15 cellular contexts compared by ENCODE assay signal in genomic region chr2:60839126-60839813, GRCh38. TPM values are rescaled to one million over a fixed set of nuclear protein-coding genes. Genes with fewer than 3 reads are reported as not detected.
DNase-seq lines count a peak whose midpoint lies in the region; ATAC-seq and TF ChIP-seq lines count a peak whose summit lies in the region.
"Had no signal": no experiment of that assay in that cellular context is flagged by ENCODE, and none has a peak within 500 bp of the region (broad histone marks: within the 10 kb centered on the region; RNA-seq: fewer than 3 reads in every experiment).

No MANE protein-coding gene starts in this region.

- DNase-seq in GM13976 (ENCODE audit: low spot score): peak; percentile 49
- DNase-seq in activated B cell treated with CpG ODN at 0.5 μM for 24 hours: no peak
- no peak for DNase-seq in Calu3
- DNase-seq in pons (ENCODE audit: low spot score): no peak
- no peak for DNase-seq in heart right ventricle
- DNase-seq in NCI-H2196 (lab: John Stamatoyannopoulos, UW; ENCODE audit: unreplicated experiment): no peak
- DNase-seq: activated CD8-positive, alpha-beta memory T cell treated with anti-CD3 and anti-CD28 coated beads, Interleukin-2, amount 10 ng/mL, durations not matched to agents 7 days and 5 days; GOT3; NCI-H1048; SHP77; substantia nigra had no signal

- no TSS peak for BruUV-seq in Calu3 (replicated peaks; lab: Mats Ljungman, UMichigan)

- no peaks in the 10 kb centered on the region for H3K36me3 Mint-ChIP-seq in activated B cell treated with CpG ODN at 0.5 μM for 24 hours (ENCODE audit: low read depth)
- H3K36me3 Mint-ChIP-seq in Calu3 (ENCODE audit: insufficient read depth, unreplicated experiment): peaks cover 5% of the 10 kb centered on the region
- H3K36me3 Mint-ChIP-seq: activated CD8-positive, alpha-beta memory T cell treated with anti-CD3 and anti-CD28 coated beads, Interleukin-2, amount 10 ng/mL, durations not matched to agents 7 days and 5 days had no signal

- no peak overlapping the region for H3K27ac ChIP-seq in heart right ventricle
- H3K27ac ChIP-seq: BLaER1, breast epithelium had no signal

- H3K27me3 ChIP-seq in heart right ventricle: peaks cover 0 to 11% (median 4%) of the 10 kb centered on the region in 7 donors
- H3K27me3 ChIP-seq: BLaER1, breast epithelium had no signal

- WGBS in heart right ventricle, 2 donors: 80 to 86% methylated on average over 9 of the region's 9 CpGs

- TF ChIP-seq CTCF in GM13976 (IDR thresholded peaks at IDR 0.05; ENCODE audit: borderline replicate concordance, control extremely low read depth, extremely low read depth, insufficient read depth, missing control alignments) (peak; percentile 9), activated B cell treated with CpG ODN at 0.5 μM for 24 hours (IDR thresholded peaks at IDR 0.05) (no peak), Calu3 (IDR thresholded peaks at IDR 0.05; ENCODE audit: unreplicated experiment) (no peak), heart right ventricle (IDR thresholded peaks at IDR 0.05) (no peak)

- no peaks in the 10 kb centered on the region for H3K9me3 Mint-ChIP-seq in activated B cell treated with CpG ODN at 0.5 μM for 24 hours
- H3K9me3 Mint-ChIP-seq in Calu3 (ENCODE audit: low read depth, unreplicated experiment): no peaks in the 10 kb centered on the region

- POLR2A ChIA-PET in activated B cell treated with CpG ODN at 0.5 μM for 24 hours (lab: Charles Lee): interaction anchor here (0.5 to 7.2 kb wide), 27 partner anchors 11 to 155 kb away, joined by 3 to 250 read pairs (median 6); partner anchors contain the start of gene REL

- intact Hi-C loops in activated B cell treated with CpG ODN at 0.5 μM for 24 hours (cut with micrococcal nuclease): loop anchor here (1.0 kb wide), 3 partner anchors 32 to 43 kb away; no protein-coding TSS in a partner anchor
- intact Hi-C loops in Calu3 (cut with micrococcal nuclease; ENCODE audit: unreplicated experiment): no loop called here
- intact Hi-C loops in heart right ventricle (cut with DNase I): no loop called here

- H3K4me3 Mint-ChIP-seq in activated B cell treated with CpG ODN at 0.5 μM for 24 hours: peak overlapping the region; percentile 46
- H3K4me3 Mint-ChIP-seq in Calu3 (ENCODE audit: low read depth, unreplicated experiment): no peak overlapping the region
- H3K4me3 Mint-ChIP-seq: activated CD8-positive, alpha-beta memory T cell treated with anti-CD3 and anti-CD28 coated beads, Interleukin-2, amount 10 ng/mL, durations not matched to agents 7 days and 5 days had no signal

- no peak overlapping the region for H3K4me3 ChIP-seq in heart right ventricle
- H3K4me3 ChIP-seq: BLaER1, breast epithelium had no signal

- H3K4me1 Mint-ChIP-seq in activated B cell treated with CpG ODN at 0.5 μM for 24 hours: peaks cover 94% of the 10 kb centered on the region
- H3K4me1 Mint-ChIP-seq in Calu3 (ENCODE audit: low read depth, unreplicated experiment): no peaks in the 10 kb centered on the region

- H3K27ac Mint-ChIP-seq in activated B cell treated with CpG ODN at 0.5 μM for 24 hours (peak overlapping the region; percentile 91), Calu3 (ENCODE audit: unreplicated experiment) (no peak overlapping the region)
- H3K27ac Mint-ChIP-seq: activated CD8-positive, alpha-beta memory T cell treated with anti-CD3 and anti-CD28 coated beads, Interleukin-2, amount 10 ng/mL, durations not matched to agents 7 days and 5 days had no signal

- peak; percentile 50 for ATAC-seq in GM21360 (IDR thresholded peaks at IDR 0.05; ENCODE audit: unreplicated experiment)
- peak; percentile 37 for ATAC-seq in HG03060 (IDR thresholded peaks at IDR 0.05; ENCODE audit: low read depth, unreplicated experiment)
- peak; percentile 67 for ATAC-seq in activated B cell treated with CpG ODN at 0.5 μM for 24 hours (ENCODE audit: low read depth)
- no peak for ATAC-seq in heart right ventricle
- ATAC-seq: activated CD8-positive, alpha-beta memory T cell treated with anti-CD3 and anti-CD28 coated beads, Interleukin-2, amount 10 ng/mL, durations not matched to agents 7 days and 5 days had no signal

- CTCF ChIA-PET in activated B cell treated with CpG ODN at 0.5 μM for 24 hours (lab: Charles Lee) (interaction anchor here (0.9 to 5.5 kb wide), 12 partner anchors 13 to 160 kb away, joined by 3 to 54 read pairs (median 6); partner anchors contain the start of gene REL), Calu3 (lab: Charles Lee) (no interaction called here)

- H3K9me3 ChIP-seq in heart right ventricle: no peaks in the 10 kb centered on the region
- H3K9me3 ChIP-seq: BLaER1, breast epithelium had no signal

- in situ Hi-C loops in GM13976 (cut with MboI; ENCODE audit: low sequenced_read_pairs, unreplicated experiment): no loop called here

- no peaks in the 10 kb centered on the region for H3K36me3 ChIP-seq in heart right ventricle
- H3K36me3 ChIP-seq: BLaER1, breast epithelium had no signal

- H3K27me3 Mint-ChIP-seq in activated B cell treated with CpG ODN at 0.5 μM for 24 hours (no peaks in the 10 kb centered on the region), Calu3 (ENCODE audit: unreplicated experiment) (peaks cover 44% of the 10 kb centered on the region)
- H3K27me3 Mint-ChIP-seq: activated CD8-positive, alpha-beta memory T cell treated with anti-CD3 and anti-CD28 coated beads, Interleukin-2, amount 10 ng/mL, durations not matched to agents 7 days and 5 days had no signal

- peaks cover 0 to 11% (median 0%) of the 10 kb centered on the region in 9 donors for H3K4me1 ChIP-seq in heart right ventricle
- H3K4me1 ChIP-seq: breast epithelium had no signal

RNA-seq across cellular contexts. Expression of gene REL, which starts 42.1 kb away (rescaled TPM):
- total RNA-seq in activated B cell treated with CpG ODN at 0.5 μM for 24 hours (211 and 238 TPM in 2 replicates), Calu3 (2022) (20.3 and 23.4 TPM in 2 replicates), heart right ventricle (10 to 100 TPM in 1 of 10 donors, 1 to 10 TPM in 9; 4.5 to 11.7 (median 6.6) TPM)
- polyA plus RNA-seq in heart right ventricle: 1 to 10 TPM in 1 of 2 donors, under 1 TPM in 1; 0.49 to 1.1 TPM

Comparison
In these comparisons a context has a peak if more than half of its experiments do, and no peak if none do; other contexts are left out.
1. ATAC-seq: peak in GM21360 (single experiment), HG03060 (single experiment) and activated B cell treated with CpG ODN at 0.5 μM for 24 hours (single experiment); none in heart right ventricle (0 of 8).